ENCODE assay signal across 23 cellular contexts in genomic region chr17:66417300-66417719, GRCh38.
A peak's percentile ranks its signal among the peaks of the same experiment; 100 is the strongest.
DNase-seq lines count a peak whose midpoint lies in the region; ATAC-seq and TF ChIP-seq lines count a peak whose summit lies in the region.
"Had no signal": no experiment of that assay in that cellular context is flagged by ENCODE, and none has a peak within 500 bp of the region (broad histone marks: within the 10 kb centered on the region; RNA-seq: fewer than 3 reads in every experiment).

No MANE protein-coding gene starts in this region.

- intact Hi-C loops in CD4-positive, alpha-beta T cell (cut with DNase I, micrococcal nuclease) = no loop called here

- no peak overlapping the region for H3K4me3 ChIP-seq in OCI-LY1 (ENCODE audit: low read depth, low read length, poor library complexity, severe bottlenecking)
- H3K4me3 ChIP-seq: colonic mucosa, esophagus squamous epithelium, MG63, thyroid gland had no signal

- CTCF ChIA-PET in CD4-positive, alpha-beta T cell (lab: Charles Lee) = interaction anchor here (0.5 to 1.5 kb wide), 2 partner anchors 41 to 192 kb away, joined by 3 read pairs; no protein-coding TSS in a partner anchor

- H3K4me1 ChIP-seq in OCI-LY1 (ENCODE audit: insufficient read depth, low read length, severe bottlenecking) = peaks cover 53% of the 10 kb centered on the region
- H3K4me1 ChIP-seq: parathyroid adenoma, thyroid gland had no signal

- POLR2A ChIA-PET in CD4-positive, alpha-beta T cell (lab: Charles Lee) = no interaction called here

- H3K36me3 ChIP-seq in OCI-LY1 (ENCODE audit: insufficient read depth, low read length) = no peaks in the 10 kb centered on the region
- H3K36me3 ChIP-seq: colonic mucosa, esophagus squamous epithelium, MG63, thyroid gland had no signal

- TF ChIP-seq CTCF in CD4-positive, alpha-beta T cell (IDR thresholded peaks at IDR 0.05) = no peak
- TF ChIP-seq CTCF in OCI-LY1 (IDR thresholded peaks at IDR 0.05; ENCODE audit: low read length) = no peak

- H3K79me2 ChIP-seq in OCI-LY1 (ENCODE audit: insufficient read depth, low read length) = peaks cover 8% of the 10 kb centered on the region; the same call in 1 of the 2 replicates
- H3K79me2 ChIP-seq: parathyroid adenoma had no signal

- H3K9me2 ChIP-seq in OCI-LY1 (ENCODE audit: low read depth, low read length) = no peaks in the 10 kb centered on the region

- peaks cover 66% of the 10 kb centered on the region for H3K4me1 Mint-ChIP-seq in CD4-positive, alpha-beta T cell (ENCODE audit: low read depth)

- H2AFZ ChIP-seq in OCI-LY1 (ENCODE audit: low read length) = no peak overlapping the region
- H2AFZ ChIP-seq: parathyroid adenoma had no signal

- peaks cover 5% of the 10 kb centered on the region for H3K36me3 Mint-ChIP-seq in CD4-positive, alpha-beta T cell (ENCODE audit: low read depth)
- H3K36me3 Mint-ChIP-seq: natural killer cell treated with Interleukin-12 subunit alpha and Interleukin-12 subunit beta and Interleukin-15 and Interleukin-18, amount 100 ng/mL, for 72 hours had no signal

- no peak overlapping the region for H3K4me3 Mint-ChIP-seq in CD4-positive, alpha-beta T cell
- H3K4me3 Mint-ChIP-seq: HFFc6; natural killer cell treated with Interleukin-12 subunit alpha and Interleukin-12 subunit beta and Interleukin-15 and Interleukin-18, amount 100 ng/mL, for 72 hours had no signal

- no peak for ATAC-seq in CD4-positive, alpha-beta T cell (ENCODE audit: poor library complexity)
- ATAC-seq in left lobe of liver = peak; percentile 64
- ATAC-seq: natural killer cell treated with Interleukin-12 subunit alpha and Interleukin-12 subunit beta and Interleukin-15 and Interleukin-18, amount 100 ng/mL, for 72 hours; Right ventricle myocardium inferior; sciatic nerve had no signal

- no peaks in the 10 kb centered on the region for H3K27me3 ChIP-seq in CD4-positive, alpha-beta T cell (ENCODE audit: control insufficient read depth, insufficient read depth, low read length)
- H3K27me3 ChIP-seq in OCI-LY1 (ENCODE audit: insufficient read depth, low read length) = no peaks in the 10 kb centered on the region
- H3K27me3 ChIP-seq: colonic mucosa, esophagus squamous epithelium, MG63, thyroid gland had no signal

- H4K20me1 ChIP-seq in OCI-LY1 (ENCODE audit: insufficient read depth, low read length) = no peaks in the 10 kb centered on the region

- DNase-seq in CD4-positive, alpha-beta T cell = no peak
- DNase-seq in COR-L47 (lab: John Stamatoyannopoulos, UW) = peak; percentile 8
- no peak for DNase-seq in left lobe of liver (ENCODE audit: low spot score)
- DNase-seq in NCI-H2107 treated with DMSO at 0.1 percent for 48 hours (lab: John Stamatoyannopoulos, UW; ENCODE audit: unreplicated experiment) = no peak
- no peak for DNase-seq in putamen (ENCODE audit: low spot score)
- DNase-seq in effector CD4-positive, alpha-beta T cell = no peak
- DNase-seq: activated CD4-positive, CD25-positive, alpha-beta regulatory T cell treated with anti-CD3 and anti-CD28 coated beads, Interleukin-2, amount 50 U/mL, for 72 hours; activated effector memory CD4-positive, alpha-beta T cell treated with anti-CD3 and anti-CD28 coated beads, Interleukin-2, amount 50 U/mL, for 16 hours; colonic mucosa; esophagus squamous epithelium; GF-D8; HFFc6; MG63; NCI-H1436 treated with DMSO at 0.1 percent for 48 hours; NCI-H774; stimulated activated CD4-positive, alpha-beta T cell treated with anti-CD3 and anti-CD28 coated beads, Interleukin-4, amount 100 ng/mL, for 4 hours; stimulated activated naive CD4-positive, alpha-beta T cell; thyroid gland had no signal

- H3K4me2 ChIP-seq in OCI-LY1 (ENCODE audit: low read length) = no peak overlapping the region

- no peak overlapping the region for H3K9ac ChIP-seq in OCI-LY1 (ENCODE audit: low read length)
- H3K9ac ChIP-seq: parathyroid adenoma had no signal

- H3K9me3 ChIP-seq in CD4-positive, alpha-beta T cell (ENCODE audit: control insufficient read depth, low read length) = no peaks in the 10 kb centered on the region
- no peaks in the 10 kb centered on the region for H3K9me3 ChIP-seq in OCI-LY1 (ENCODE audit: low read length)
- H3K9me3 ChIP-seq: colonic mucosa, esophagus squamous epithelium, MG63, thyroid gland had no signal

- no peaks in the 10 kb centered on the region for H3F3A ChIP-seq in OCI-LY1 (ENCODE audit: insufficient read depth, low read length)

- H3K9me3 Mint-ChIP-seq in CD4-positive, alpha-beta T cell = no peaks in the 10 kb centered on the region
- H3K9me3 Mint-ChIP-seq: HFFc6; natural killer cell treated with Interleukin-12 subunit alpha and Interleukin-12 subunit beta and Interleukin-15 and Interleukin-18, amount 100 ng/mL, for 72 hours had no signal

- no peaks in the 10 kb centered on the region for H3K27me3 Mint-ChIP-seq in CD4-positive, alpha-beta T cell
- H3K27me3 Mint-ChIP-seq: natural killer cell treated with Interleukin-12 subunit alpha and Interleukin-12 subunit beta and Interleukin-15 and Interleukin-18, amount 100 ng/mL, for 72 hours had no signal

- H3K27ac Mint-ChIP-seq in CD4-positive, alpha-beta T cell = peak overlapping the region; percentile 39
- H3K27ac Mint-ChIP-seq: HFFc6; natural killer cell treated with Interleukin-12 subunit alpha and Interleukin-12 subunit beta and Interleukin-15 and Interleukin-18, amount 100 ng/mL, for 72 hours had no signal

- H3K27ac ChIP-seq in CD4-positive, alpha-beta T cell (ENCODE audit: low read depth, low read length) = no peak overlapping the region
- H3K27ac ChIP-seq in OCI-LY1 (ENCODE audit: low read depth, low read length, poor library complexity, severe bottlenecking) = peak overlapping the region; percentile 25
- H3K27ac ChIP-seq: colonic mucosa, esophagus squamous epithelium, parathyroid adenoma, thyroid gland had no signal
